In genomic region chr1:55478742-55479141, GRCh38 we compare ENCODE assay signal across 9 cellular contexts.
DNase-seq lines count a peak whose midpoint lies in the region; ATAC-seq and TF ChIP-seq lines count a peak whose summit lies in the region.
"Had no signal": no experiment of that assay in that cellular context is flagged by ENCODE, and none has a peak within 500 bp of the region (broad histone marks: within the 10 kb centered on the region; RNA-seq: fewer than 3 reads in every experiment).

No MANE protein-coding gene starts in this region.

- H3K36me3 ChIP-seq in mammary epithelial cell (ENCODE audit: insufficient read depth, low read length) = no peaks in the 10 kb centered on the region

- H3K36me3 Mint-ChIP-seq in progenitor cell of endocrine pancreas (ENCODE audit: insufficient read depth) = no peaks in the 10 kb centered on the region

- dilution Hi-C loops in mammary epithelial cell (cut with HindIII; ENCODE audit: low sequenced_read_pairs) = no loop called here

- intact Hi-C loops in mammary epithelial cell (cut with micrococcal nuclease) = loop anchor here (1.0 to 5.0 kb wide), 4 partner anchors 101 to 1107 kb away; no protein-coding TSS in a partner anchor

- no peak for ATAC-seq in HG03039 (IDR thresholded peaks at IDR 0.05; ENCODE audit: unreplicated experiment)

- H3K4me1 Mint-ChIP-seq in progenitor cell of endocrine pancreas (ENCODE audit: low read depth) = peaks cover 17% of the 10 kb centered on the region

- 30% methylated on average over 2 of the region's 2 CpGs for WGBS in mammary epithelial cell (ENCODE audit: low coverage, missing lambda C conversion rate)

- H3K79me2 ChIP-seq in mammary epithelial cell (ENCODE audit: insufficient read depth, low read length) = no peaks in the 10 kb centered on the region

- H3K27me3 ChIP-seq in mammary epithelial cell (ENCODE audit: insufficient read depth, low read length) = no peaks in the 10 kb centered on the region

- H3K27ac Mint-ChIP-seq in progenitor cell of endocrine pancreas = no peak overlapping the region

- in situ Hi-C loops in mammary epithelial cell (cut with MboI; ENCODE audit: low sequenced_read_pairs in 2 of 2) = loop anchor here (25.0 kb wide), 2 partner anchors 409 to 1109 kb away; partner anchors contain the start of gene PLPP3 (in 1 of the 2)

- no TSS peak for BruUV-seq in mammary epithelial cell (replicated peaks; lab: Mats Ljungman, UMichigan)

- no peak overlapping the region for H3K9ac ChIP-seq in mammary epithelial cell (ENCODE audit: insufficient read depth, low read length)

- no peak overlapping the region for H2AFZ ChIP-seq in mammary epithelial cell (ENCODE audit: low read depth, low read length)

- H3K27ac ChIP-seq in mammary epithelial cell (ENCODE audit: insufficient read depth, low read depth, low read length) = no peak overlapping the region
- H3K27ac ChIP-seq: epithelial cell of prostate had no signal

- TF ChIP-seq CTCF in mammary epithelial cell (conservative IDR thresholded peaks at IDR 0.05 in 1 of 2, IDR thresholded peaks at IDR 0.05 in 1 of 2; ENCODE audit: extremely low read depth in 1 of 2, insufficient read depth in 1 of 2, low read depth in 1 of 2, low read length in 2 of 2) (peak; percentile 43), progenitor cell of endocrine pancreas (IDR thresholded peaks at IDR 0.05; ENCODE audit: unreplicated experiment) (peak; percentile 24)

- peaks cover 9% of the 10 kb centered on the region for H3K27me3 Mint-ChIP-seq in progenitor cell of endocrine pancreas

- CTCF ChIA-PET in mammary epithelial cell (lab: Charles Lee; ENCODE audit: low non-redundant PET) = interaction anchor here (0.6 to 0.7 kb wide), 5 partner anchors 50 to 1339 kb away, joined by 3 to 4 read pairs (median 3); no protein-coding TSS in a partner anchor

- H4K20me1 ChIP-seq in mammary epithelial cell (ENCODE audit: insufficient read depth, low read length) = no peaks in the 10 kb centered on the region

- H3K4me1 ChIP-seq in mammary epithelial cell (ENCODE audit: insufficient read depth, low read length) = peaks cover 3% of the 10 kb centered on the region

- H3K4me3 ChIP-seq in mammary epithelial cell (replicated peaks in 1 of 3; ENCODE audit: insufficient read depth in 1 of 3, low read depth in 2 of 3, low read length in 3 of 3) = no peak overlapping the region

- no peak overlapping the region for H3K4me3 Mint-ChIP-seq in progenitor cell of endocrine pancreas (ENCODE audit: low read depth)

- DNase-seq in NCI-H1436 (lab: John Stamatoyannopoulos, UW) (peak; percentile 2), NCI-H1436 treated with DMSO at 0.1 percent for 48 hours (lab: John Stamatoyannopoulos, UW) (no peak), NCI-H345 (lab: John Stamatoyannopoulos, UW) (peak; percentile 22), mammary epithelial cell (peak; percentile 21), progenitor cell of endocrine pancreas (ENCODE audit: low spot score, unreplicated experiment) (no peak), NCI-H2227 (lab: John Stamatoyannopoulos, UW; ENCODE audit: unreplicated experiment) (no peak)
- DNase-seq in activated CD4-positive, CD25-positive, alpha-beta regulatory T cell treated with anti-CD3 and anti-CD28 coated beads, Interleukin-2, amount 50 U/mL, for 72 hours = no peak

- no peak overlapping the region for H3K4me2 ChIP-seq in mammary epithelial cell (ENCODE audit: insufficient read depth, low read depth, low read length)

- H3K9me3 ChIP-seq in mammary epithelial cell (replicated peaks; ENCODE audit: insufficient read depth, low read length) = no peaks in the 10 kb centered on the region

- no peaks in the 10 kb centered on the region for H3K9me3 Mint-ChIP-seq in progenitor cell of endocrine pancreas (ENCODE audit: low read depth)

Comparison
In these comparisons a context has a peak if more than half of its experiments do, and no peak if none do; other contexts are left out.
1. DNase-seq: peak in NCI-H1436 (single experiment), NCI-H345 (single experiment) and mammary epithelial cell (single experiment); none in NCI-H1436 treated with DMSO at 0.1 percent for 48 hours (single experiment), progenitor cell of endocrine pancreas (single experiment), NCI-H2227 (single experiment) and activated CD4-positive, CD25-positive, alpha-beta regulatory T cell treated with anti-CD3 and anti-CD28 coated beads, Interleukin-2, amount 50 U/mL, for 72 hours (single experiment).